ENCODE assay signal across 8 cellular contexts in genomic region chr14:105299654-105300541, GRCh38. TPM values are rescaled to one million over a fixed set of nuclear protein-coding genes. Genes with fewer than 3 reads are reported as not detected.
DNase-seq lines count a peak whose midpoint lies in the region; ATAC-seq and TF ChIP-seq lines count a peak whose summit lies in the region.

No MANE protein-coding gene starts in this region.

- no peaks in the 10 kb centered on the region; the same call in 1 of the 2 replicates for H3K36me3 ChIP-seq in WERI-Rb-1

- no peaks in the 10 kb centered on the region for H3K9me3 ChIP-seq in WERI-Rb-1 (ENCODE audit: severe bottlenecking)

- H3K27me3 ChIP-seq in WERI-Rb-1 (ENCODE audit: insufficient read depth, low read depth, severe bottlenecking), result no peaks in the 10 kb centered on the region

- H3K27ac ChIP-seq in C4-2B, result peak overlapping the region; percentile 84
- H3K27ac ChIP-seq in WERI-Rb-1, result peak overlapping the region; percentile 85

- DNase-seq in WERI-Rb-1, result no peak
- DNase-seq in omental fat pad (ENCODE audit: low spot score), result no peak
- DNase-seq in HuH-7 (ENCODE audit: low spot score), result no peak
- DNase-seq in kidney glomerular epithelial cell (lab: John Stamatoyannopoulos, UW), result no peak

- H3K4me3 ChIP-seq in WERI-Rb-1 (ENCODE audit: low read depth, low read length), result peak overlapping the region; percentile 80

- peak; percentile 4 for ATAC-seq in GM19372 (IDR thresholded peaks at IDR 0.05; ENCODE audit: low read depth, unreplicated experiment)
- peak; percentile 12 for ATAC-seq in HG03378 (IDR thresholded peaks at IDR 0.05; ENCODE audit: unreplicated experiment)
- ATAC-seq in esophagus mucosa, result peak; percentile 8
- peak; percentile 19 for ATAC-seq in omental fat pad (ENCODE audit: low FRiP score)

- TF ChIP-seq CTCF in C4-2B (conservative IDR thresholded peaks at IDR 0.05) (no peak), WERI-Rb-1 (IDR thresholded peaks at IDR 0.05; ENCODE audit: low read depth, low read length) (no peak), omental fat pad (IDR thresholded peaks at IDR 0.05) (no peak)

RNA-seq across cellular contexts. Expression of gene BRF1, which starts 0.9 kb away (rescaled TPM):
- total RNA-seq in esophagus mucosa, result 11.7 TPM
- total RNA-seq in omental fat pad, result 10 to 100 TPM; 22.8 to 46.5 (median 30.7) TPM

RNA-seq across cellular contexts. Expression of gene PACS2, which starts 14.7 kb away (rescaled TPM):
- 24.9 TPM for total RNA-seq in esophagus mucosa
- total RNA-seq in omental fat pad, result 10 to 100 TPM; 47.5 to 78.5 (median 68.9) TPM

RNA-seq across cellular contexts. Expression of gene BTBD6, which starts 51.6 kb away (rescaled TPM):
- total RNA-seq in esophagus mucosa (34.4 TPM), omental fat pad (10 to 100 TPM; 63.9 to 95.4 (median 67.9) TPM)
